17 cellular contexts compared by ENCODE assay signal in the genomic region with DNA sequence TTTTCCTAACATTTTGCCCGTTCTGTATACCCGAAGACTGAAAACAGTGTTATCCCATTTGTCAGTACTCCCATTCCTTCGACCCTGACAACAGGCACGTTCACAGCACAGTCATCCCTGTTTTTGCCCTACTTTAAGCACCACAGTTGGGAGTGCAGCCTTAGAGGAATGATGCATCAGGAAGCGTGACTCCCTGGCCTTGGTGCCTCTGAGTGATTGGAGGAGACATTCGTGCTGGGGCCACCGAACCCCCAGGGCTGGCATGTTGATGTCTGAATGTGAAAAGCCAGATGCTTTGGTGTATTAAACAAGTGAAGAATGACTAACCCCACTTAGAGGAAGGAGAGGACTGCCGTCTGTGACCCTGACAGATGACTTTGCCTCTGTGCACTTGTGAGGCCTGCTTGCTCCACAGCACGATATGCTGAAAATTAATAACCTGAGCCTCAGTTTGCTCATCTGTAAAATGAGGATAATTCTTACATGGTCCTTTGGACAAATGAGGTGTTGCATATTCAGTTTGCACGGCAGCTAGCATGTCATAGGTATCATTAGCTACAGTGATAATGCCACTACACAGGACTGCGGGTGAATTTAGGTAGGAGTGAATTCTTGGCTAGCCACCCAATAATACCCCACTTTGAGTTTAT.
DNase-seq lines count a peak whose midpoint lies in the region; ATAC-seq, FAIRE-seq and TF ChIP-seq lines count a peak whose summit lies in the region.
"Had no signal": no experiment of that assay in that cellular context is flagged by ENCODE, and none has a peak within 500 bp of the region (broad histone marks: within the 10 kb centered on the region; RNA-seq: fewer than 3 reads in every experiment).

No MANE protein-coding gene starts in this region.

- no peak for TF ChIP-seq CTCF in astrocyte of the spinal cord (IDR thresholded peaks at IDR 0.05; ENCODE audit: low read depth, low read length)

- H3K4me3 ChIP-seq in astrocyte of the spinal cord (ENCODE audit: low read depth, low read length): no peak overlapping the region
- H3K4me3 ChIP-seq: heart right ventricle, MG63 had no signal

- DNase-seq in AG08396 (ENCODE audit: low spot score): peak; percentile 85
- DNase-seq in HTR-8/SVneo (ENCODE audit: insufficient read length, low spot score): no peak
- peak; percentile 53 for DNase-seq in astrocyte of the spinal cord (ENCODE audit: low read depth, low spot score)
- DNase-seq in iris pigment epithelial cell (ENCODE audit: low read depth): peak; percentile 69
- no peak for DNase-seq in NCI-H1930 (lab: John Stamatoyannopoulos, UW)
- DNase-seq in DMS114 treated with DMSO at 0.1 percent for 48 hours (lab: John Stamatoyannopoulos, UW; ENCODE audit: unreplicated experiment): no peak
- DNase-seq: activated CD4-positive, alpha-beta T cell treated with anti-CD3 and anti-CD28 coated beads, Interleukin-2, amount 50 U/mL, for 1 hour; activated naive CD8-positive, alpha-beta T cell treated with anti-CD3 and anti-CD28 coated beads, Interleukin-2, amount 10 ng/mL, durations not matched to agents 7 days and 5 days; activated T-cell treated with anti-CD3 and anti-CD28 coated beads, Interleukin-2, amount 50 U/mL, for 1 hour; GF-D8; heart right ventricle; kidney; MG63; NCI-H187; NCI-H510A had no signal

- FAIRE-seq in HTR-8/SVneo (lab: Jason Lieb, UNC): peak; percentile 69
- FAIRE-seq: kidney had no signal

- in situ Hi-C loops in astrocyte of the spinal cord (cut with HindIII; ENCODE audit: low sequenced_read_pairs): no loop called here

- no peak for ATAC-seq in HG03097 (IDR thresholded peaks at IDR 0.05; ENCODE audit: low FRiP score, unreplicated experiment)
- ATAC-seq in HG03108 (IDR thresholded peaks at IDR 0.05; ENCODE audit: unreplicated experiment): no peak
- ATAC-seq: heart right ventricle had no signal

Comparison
In these comparisons a context has a peak if more than half of its experiments do, and no peak if none do; other contexts are left out.
1. DNase-seq: peak in AG08396 (single experiment), astrocyte of the spinal cord (single experiment) and iris pigment epithelial cell (single experiment); none in HTR-8/SVneo (single experiment), NCI-H1930 (0 of 2) and DMS114 treated with DMSO at 0.1 percent for 48 hours (single experiment).